ENCODE assay signal across 10 cellular contexts in genomic region chr14:67883717-67884116, GRCh38.
A peak's percentile ranks its signal among the peaks of the same experiment; 100 is the strongest.
DNase-seq lines count a peak whose midpoint lies in the region; ATAC-seq and TF ChIP-seq lines count a peak whose summit lies in the region.
"Had no signal": no experiment of that assay in that cellular context is flagged by ENCODE, and none has a peak within 500 bp of the region (broad histone marks: within the 10 kb centered on the region; RNA-seq: fewer than 3 reads in every experiment).

No MANE protein-coding gene starts in this region.

- H3K4me1 ChIP-seq in left ventricle myocardium inferior (peaks cover 7% of the 10 kb centered on the region), RWPE2 (ENCODE audit: insufficient read depth, poor library complexity, severe bottlenecking) (no peaks in the 10 kb centered on the region), gastroesophageal sphincter (peaks cover 0 to 6% (median 0%) of the 10 kb centered on the region in 3 donors)

- 22 to 59% methylated on average over 1 of the region's 1 CpG for WGBS in gastroesophageal sphincter (ENCODE audit: low coverage in 1 of 2), 2 donors

- H3K27me3 ChIP-seq in left ventricle myocardium inferior (ENCODE audit: low read depth): no peaks in the 10 kb centered on the region
- H3K27me3 ChIP-seq in RWPE2 (ENCODE audit: insufficient read depth, poor library complexity, severe bottlenecking): no peaks in the 10 kb centered on the region
- no peaks in the 10 kb centered on the region for H3K27me3 ChIP-seq in gastroesophageal sphincter

- no peaks in the 10 kb centered on the region for H3K36me3 ChIP-seq in left ventricle myocardium inferior
- H3K36me3 ChIP-seq in RWPE2 (ENCODE audit: low read depth): peaks cover 10% of the 10 kb centered on the region
- H3K36me3 ChIP-seq in gastroesophageal sphincter: no peaks in the 10 kb centered on the region

- TF ChIP-seq POLR2A in gastroesophageal sphincter (IDR thresholded peaks at IDR 0.05): no peak

- H3K9me3 ChIP-seq in left ventricle myocardium inferior (replicated peaks) (no peaks in the 10 kb centered on the region), RWPE2 (ENCODE audit: severe bottlenecking) (no peaks in the 10 kb centered on the region), gastroesophageal sphincter (no peaks in the 10 kb centered on the region)

- intact Hi-C loops in left ventricle myocardium inferior (cut with micrococcal nuclease): no loop called here
- intact Hi-C loops in left cardiac atrium (cut with DNase I): no loop called here

- TF ChIP-seq EP300 in gastroesophageal sphincter (IDR thresholded peaks at IDR 0.05): no peak

- ATAC-seq in left cardiac atrium (no peak), RWPE2 (ENCODE audit: low read depth) (no peak), gastroesophageal sphincter (no peak)

- H3K27ac ChIP-seq in left ventricle myocardium inferior (replicated peaks) (peak overlapping the region; percentile 41), RWPE2 (ENCODE audit: poor library complexity, severe bottlenecking) (no peak overlapping the region), gastroesophageal sphincter (no peak overlapping the region)

- TF ChIP-seq CTCF in left ventricle myocardium inferior (IDR thresholded peaks at IDR 0.05; ENCODE audit: borderline replicate concordance) (peak; percentile 44), RWPE2 (IDR thresholded peaks at IDR 0.05; ENCODE audit: poor library complexity, severe bottlenecking) (peak; percentile 71), gastroesophageal sphincter (IDR thresholded peaks at IDR 0.05) (peak; percentile 1 to 37 (median 20))

- no peak for DNase-seq in left ventricle myocardium inferior
- no peak for DNase-seq in left cardiac atrium
- DNase-seq in RWPE2 (ENCODE audit: low spot score): no peak
- no peak for DNase-seq in activated CD4-positive, alpha-beta T cell treated with anti-CD3 and anti-CD28 coated beads, Interleukin-2, amount 50 U/mL, for 1 hour
- DNase-seq in central memory CD4-positive, alpha-beta T cell: no peak
- DNase-seq in SKM-1 treated with dmso at 0.1 percent for 144 hours (lab: John Stamatoyannopoulos, UW; ENCODE audit: unreplicated experiment): no peak
- DNase-seq in hepatic stellate cell (ENCODE audit: low spot score): no peak
- DNase-seq: activated CD8-positive, alpha-beta memory T cell treated with anti-CD3 and anti-CD28 coated beads, Interleukin-2, amount 50 U/mL, for 4 hours; NCI-H510A had no signal

- no peak overlapping the region for H3K4me3 ChIP-seq in left ventricle myocardium inferior
- H3K4me3 ChIP-seq in RWPE2 (ENCODE audit: severe bottlenecking): no peak overlapping the region
- H3K4me3 ChIP-seq in gastroesophageal sphincter: no peak overlapping the region

Comparison
In these comparisons a context has a peak if more than half of its experiments do, and no peak if none do; other contexts are left out.
1. CTCF ChIP-seq: peak in every context shown above with its lines; median percentile 71 in RWPE2; 44 in left ventricle myocardium inferior; 20 in gastroesophageal sphincter.